Comparison of ENCODE assay signal across 8 cellular contexts in the genomic region with DNA sequence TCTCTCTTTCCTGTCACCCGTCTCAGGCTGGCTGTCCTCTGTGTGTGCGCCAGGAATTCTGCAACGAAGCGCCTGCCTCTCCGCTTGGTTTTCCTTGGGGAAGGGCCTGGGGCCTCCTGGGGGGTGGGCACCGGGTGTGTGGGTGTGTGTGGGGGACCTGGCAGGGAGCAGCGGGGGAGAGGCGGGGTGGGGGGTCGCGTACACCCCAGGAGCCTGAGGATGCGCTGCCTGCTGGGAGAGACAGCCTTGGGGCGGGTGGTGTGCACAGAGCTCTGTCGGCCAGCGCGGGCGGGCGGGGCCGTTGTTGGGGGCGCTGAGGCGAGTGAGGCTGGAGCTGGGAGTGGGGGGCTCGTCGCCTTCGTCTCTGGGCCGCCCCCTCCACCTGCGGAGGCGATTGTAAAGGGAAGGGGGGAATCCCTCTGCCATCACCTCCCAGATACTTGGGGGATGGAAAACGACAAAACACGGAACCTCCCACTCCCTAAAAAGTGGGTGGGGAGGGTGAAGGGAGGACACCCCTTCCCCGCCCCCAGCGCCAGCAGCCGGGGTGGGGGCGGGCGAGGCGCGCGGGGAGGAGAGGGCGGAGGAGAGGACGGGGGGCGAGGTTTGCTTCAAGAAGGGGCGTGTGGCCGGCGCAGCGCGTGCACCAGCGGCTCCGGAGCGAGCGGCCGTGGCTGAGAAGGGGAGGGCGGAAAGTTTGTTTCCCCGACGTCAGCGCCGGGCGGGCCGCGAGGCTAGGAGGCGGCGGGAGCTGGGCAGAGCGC. TPM values are rescaled to one million over a fixed set of nuclear protein-coding genes. Genes with fewer than 3 reads are reported as not detected.
DNase-seq lines count a peak whose midpoint lies in the region; ATAC-seq and TF ChIP-seq lines count a peak whose summit lies in the region.

A gene (plus strand): TSS at position 640 of the 764 bp plus-strand sequence. CDS start 221 bp downstream, outside the sequence.

- H3K9me3 Mint-ChIP-seq in IgD-negative memory B cell (no peaks in the 10 kb centered on the region), immature natural killer cell (no peaks in the 10 kb centered on the region)
- H3K9me3 Mint-ChIP-seq in activated naive CD8-positive, alpha-beta T cell treated with anti-CD3 and anti-CD28 coated beads, Interleukin-2, amount 50 U/mL, for 24 hours, result no peaks in the 10 kb centered on the region

- H2AFZ ChIP-seq in ACC112 (ENCODE audit: low read length, unreplicated experiment) (peak within 1 kb of the TSS; percentile 75), PC-3 (ENCODE audit: low read length) (no peak within 1 kb of the TSS)

- H3K4me3 Mint-ChIP-seq in IgD-negative memory B cell (peak within 1 kb of the TSS in 3 of 4 donors; percentile 63 to 79 (median 77)), immature natural killer cell (peak within 1 kb of the TSS; percentile 58 to 82 (median 72))
- H3K4me3 Mint-ChIP-seq in activated naive CD8-positive, alpha-beta T cell treated with anti-CD3 and anti-CD28 coated beads, Interleukin-2, amount 50 U/mL, for 24 hours, result peak within 1 kb of the TSS; percentile 11

- peaks cover 13% of the 10 kb centered on the region for H3K4me1 ChIP-seq in ACC112 (ENCODE audit: control insufficient read depth, insufficient read depth, low read length, unreplicated experiment)
- no peaks in the 10 kb centered on the region for H3K4me1 ChIP-seq in PC-3 (ENCODE audit: insufficient read depth, low read length)

- H3K36me3 ChIP-seq in ACC112 (ENCODE audit: insufficient read depth, low read length) (no peaks in the 10 kb centered on the region), PC-3 (ENCODE audit: low read depth, low read length) (no peaks in the 10 kb centered on the region)

- POLR2A ChIA-PET in PC-3 (lab: Charles Lee; ENCODE audit: unreplicated experiment), result no interaction called here

- H3K27ac Mint-ChIP-seq in IgD-negative memory B cell (no peak within 1 kb of the TSS), immature natural killer cell (peak within 1 kb of the TSS in 1 of 6 donors; percentile 40)
- no peak within 1 kb of the TSS for H3K27ac Mint-ChIP-seq in activated naive CD8-positive, alpha-beta T cell treated with anti-CD3 and anti-CD28 coated beads, Interleukin-2, amount 50 U/mL, for 24 hours

- DNase-seq in activated naive CD8-positive, alpha-beta T cell treated with anti-CD3 and anti-CD28 coated beads, Interleukin-2, amount 50 U/mL, for 24 hours, result peak; percentile 58
- DNase-seq in immature natural killer cell, result peak; percentile 18 to 21 (median 20)
- peak; percentile 24 to 30 for DNase-seq in stimulated activated CD8-positive, alpha-beta memory T cell treated with anti-CD3 and anti-CD28 coated beads, Interleukin-2, amount 100 ng/mL, for 48 hours (ENCODE audit: low read depth in 2 of 2)
- DNase-seq in NOMO-1 treated with DMSO at 0.1 percent for 48 hours (lab: John Stamatoyannopoulos, UW; ENCODE audit: unreplicated experiment), result no peak
- DNase-seq in PC-3, result no peak
- DNase-seq in OCI-M2 (lab: John Stamatoyannopoulos, UW; ENCODE audit: unreplicated experiment), result no peak

- H3K79me2 ChIP-seq in ACC112 (ENCODE audit: control insufficient read depth, insufficient read depth, low read length, unreplicated experiment) (peaks cover 27% of the 10 kb centered on the region), PC-3 (ENCODE audit: low read length) (no peaks in the 10 kb centered on the region)

- peak within 1 kb of the TSS; percentile 89 for H3K4me3 ChIP-seq in ACC112 (ENCODE audit: low read depth, low read length)
- H3K4me3 ChIP-seq in PC-3 (ENCODE audit: low read length), result no peak within 1 kb of the TSS

- no peak for TF ChIP-seq CTCF in PC-3 (conservative IDR thresholded peaks at IDR 0.05; ENCODE audit: low read depth, low read length)

- no peak within 1 kb of the TSS for H3K27ac ChIP-seq in ACC112 (ENCODE audit: low read depth, low read length)
- no peak within 1 kb of the TSS for H3K27ac ChIP-seq in PC-3 (ENCODE audit: low read length)

- no peaks in the 10 kb centered on the region for H3K36me3 Mint-ChIP-seq in IgD-negative memory B cell
- H3K36me3 Mint-ChIP-seq in activated naive CD8-positive, alpha-beta T cell treated with anti-CD3 and anti-CD28 coated beads, Interleukin-2, amount 50 U/mL, for 24 hours (ENCODE audit: low read depth), result no peaks in the 10 kb centered on the region
- H3K36me3 Mint-ChIP-seq in immature natural killer cell, result no peaks in the 10 kb centered on the region

- no peak within 1 kb of the TSS for H3K9ac ChIP-seq in PC-3 (ENCODE audit: low read length)

- CTCF ChIA-PET in PC-3 (lab: Charles Lee), result no interaction called here

- no peaks in the 10 kb centered on the region for H4K20me1 ChIP-seq in PC-3 (ENCODE audit: low read length)

- intact Hi-C loops in PC-3 (cut with micrococcal nuclease), result no loop called here

- H3F3A ChIP-seq in PC-3 (ENCODE audit: low read length, unreplicated experiment), result no peaks in the 10 kb centered on the region

- no peak within 1 kb of the TSS for H3K4me2 ChIP-seq in PC-3 (ENCODE audit: low read length)

- H3K4me1 Mint-ChIP-seq in IgD-negative memory B cell, result no peaks in the 10 kb centered on the region
- no peaks in the 10 kb centered on the region for H3K4me1 Mint-ChIP-seq in activated naive CD8-positive, alpha-beta T cell treated with anti-CD3 and anti-CD28 coated beads, Interleukin-2, amount 50 U/mL, for 24 hours
- peaks cover 0 to 3% of the 10 kb centered on the region in 2 donors for H3K4me1 Mint-ChIP-seq in immature natural killer cell

- H3K27me3 Mint-ChIP-seq in IgD-negative memory B cell, result peaks cover 7% of the 10 kb centered on the region
- H3K27me3 Mint-ChIP-seq in activated naive CD8-positive, alpha-beta T cell treated with anti-CD3 and anti-CD28 coated beads, Interleukin-2, amount 50 U/mL, for 24 hours, result peaks cover 30% of the 10 kb centered on the region
- H3K27me3 Mint-ChIP-seq in immature natural killer cell (ENCODE audit: low read depth in 3 of 3), result peaks cover 7 to 13% (median 8%) of the 10 kb centered on the region in 3 donors

- no peaks in the 10 kb centered on the region for H3K9me3 ChIP-seq in PC-3 (ENCODE audit: low read length)

- no TSS peak for BruUV-seq in PC-3 (replicated peaks; lab: Mats Ljungman, UMichigan)

- ATAC-seq in activated naive CD8-positive, alpha-beta T cell treated with anti-CD3 and anti-CD28 coated beads, Interleukin-2, amount 50 U/mL, for 24 hours, result peak; percentile 69
- ATAC-seq in PC-3, result no peak

- H3K9me2 ChIP-seq in PC-3 (replicated peaks; ENCODE audit: low read length), result no peaks in the 10 kb centered on the region

- H3K27me3 ChIP-seq in ACC112 (ENCODE audit: insufficient read depth, low read length), result no peaks in the 10 kb centered on the region
- H3K27me3 ChIP-seq in PC-3 (ENCODE audit: low read length), result peaks cover 2% of the 10 kb centered on the region; the same call in 1 of the 2 replicates

RNA-seq across cellular contexts. Expression of the gene that starts here (rescaled TPM):
- polyA plus RNA-seq in IgD-negative memory B cell, result not detected
- polyA plus RNA-seq in immature natural killer cell, result under 1 TPM in 1 of 3 donors, not detected in 2; 0.18 TPM
- total RNA-seq in PC-3 (2014; rRNA removed), result 0.47 and 1.3 TPM in 2 replicates

Comparison
In these comparisons a context has a peak if more than half of its experiments do, and no peak if none do; other contexts are left out.
1. Peak in DNase-seq in immature natural killer cell; RNA of the gene not detected or under 1 TPM.
2. H3K4me3 Mint-ChIP-seq: peak in every context shown above with its lines; median percentile 77 in IgD-negative memory B cell; 72 in immature natural killer cell; 11 in activated naive CD8-positive, alpha-beta T cell treated with anti-CD3 and anti-CD28 coated beads, Interleukin-2, amount 50 U/mL, for 24 hours.
3. DNase-seq: peak in activated naive CD8-positive, alpha-beta T cell treated with anti-CD3 and anti-CD28 coated beads, Interleukin-2, amount 50 U/mL, for 24 hours (single experiment) and stimulated activated CD8-positive, alpha-beta memory T cell treated with anti-CD3 and anti-CD28 coated beads, Interleukin-2, amount 100 ng/mL, for 48 hours (2 of 2); none in NOMO-1 treated with DMSO at 0.1 percent for 48 hours (single experiment), PC-3 (single experiment) and OCI-M2 (single experiment).